In the genomic region with DNA sequence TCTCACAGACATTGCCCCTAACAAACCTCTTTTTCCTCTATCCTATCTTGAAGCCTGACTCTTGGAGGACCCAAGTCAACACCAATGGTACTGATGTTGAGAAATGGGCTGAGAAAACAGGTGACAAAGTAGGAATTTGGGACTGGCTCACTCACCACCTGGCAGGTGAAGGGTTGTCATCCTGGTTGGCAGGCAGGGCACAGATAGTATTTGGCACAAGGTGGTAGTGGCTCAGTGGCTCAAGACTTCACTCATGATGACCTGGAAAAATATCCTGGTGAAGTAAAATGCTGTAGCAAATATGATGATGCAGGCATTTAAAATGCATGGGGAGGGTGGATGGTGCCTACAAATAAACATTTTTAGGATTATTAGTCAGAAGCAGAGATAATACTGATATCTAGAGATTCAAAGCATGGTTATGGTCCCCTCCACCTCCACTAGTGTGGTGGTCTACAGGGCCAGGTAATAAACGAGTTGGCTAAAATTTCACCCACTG, we compare ENCODE assay signal across 14 cellular contexts.
"Had no signal": no experiment of that assay in that cellular context is flagged by ENCODE, and none has a peak within 500 bp of the region (broad histone marks: within the 10 kb centered on the region; RNA-seq: fewer than 3 reads in every experiment).

No MANE protein-coding gene starts in this region.

- H3K27me3 Mint-ChIP-seq: activated CD8-positive, alpha-beta memory T cell treated with anti-CD3 and anti-CD28 coated beads, Interleukin-2, amount 10 ng/mL, durations not matched to agents 7 days and 5 days had no signal

- ATAC-seq: activated CD8-positive, alpha-beta memory T cell treated with anti-CD3 and anti-CD28 coated beads, Interleukin-2, amount 10 ng/mL, durations not matched to agents 7 days and 5 days; gastroesophageal sphincter; left ventricle myocardium superior had no signal

- H3K27ac Mint-ChIP-seq: activated CD8-positive, alpha-beta memory T cell treated with anti-CD3 and anti-CD28 coated beads, Interleukin-2, amount 10 ng/mL, durations not matched to agents 7 days and 5 days; nephron progenitor cell had no signal

- H3K4me1 ChIP-seq: colonic mucosa had no signal

- H3K9me3 Mint-ChIP-seq: nephron progenitor cell had no signal

- H3K4me3 ChIP-seq: colonic mucosa, gastroesophageal sphincter, stomach had no signal

- FAIRE-seq: bronchial epithelial cell, keratinocyte, urothelium cell line had no signal

- DNase-seq: activated CD4-positive, CD25-positive, alpha-beta regulatory T cell; activated CD8-positive, alpha-beta memory T cell treated with anti-CD3 and anti-CD28 coated beads, Interleukin-2, amount 10 ng/mL, durations not matched to agents 7 days and 5 days; activated T-cell treated with anti-CD3 and anti-CD28 coated beads, Interleukin-2, amount 50 U/mL, for 48 hours; amniotic stem cell; colonic mucosa; effector CD4-positive, alpha-beta T cell; left ventricle myocardium superior; nephron progenitor cell; stimulated activated CD4-positive, alpha-beta T cell treated with anti-CD3 and anti-CD28 coated beads, Interleukin-2, amount 100 ng/mL, for 48 hours; stomach had no signal

- H3K4me3 Mint-ChIP-seq: activated CD8-positive, alpha-beta memory T cell treated with anti-CD3 and anti-CD28 coated beads, Interleukin-2, amount 10 ng/mL, durations not matched to agents 7 days and 5 days; nephron progenitor cell had no signal

- H3K27ac ChIP-seq: colonic mucosa, stomach had no signal

- H3K9me3 ChIP-seq: colonic mucosa, gastroesophageal sphincter, stomach had no signal
